ENCODE assay signal across 10 cellular contexts in the genomic region with DNA sequence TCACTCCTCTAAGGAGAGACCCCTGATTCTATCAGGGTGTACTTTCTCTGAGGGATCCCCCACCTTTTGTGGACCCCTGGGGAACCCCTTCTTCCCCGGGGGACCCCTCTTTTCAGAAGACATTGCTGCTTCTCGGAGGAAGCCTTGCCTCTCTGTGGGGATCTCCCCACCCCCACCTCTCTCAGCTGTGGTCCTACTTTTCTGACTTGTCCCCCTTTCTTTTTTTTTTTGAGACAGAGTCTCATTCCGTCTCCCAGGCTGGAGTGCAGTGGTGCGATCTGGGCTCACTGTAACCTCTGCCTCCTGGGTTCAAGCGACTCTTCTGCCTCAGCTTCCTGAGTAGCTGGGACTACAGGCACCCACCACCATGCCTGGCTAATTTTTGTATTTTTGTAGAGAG. TPM values are rescaled to one million over a fixed set of nuclear protein-coding genes. Genes with fewer than 3 reads are reported as not detected.
A peak's percentile ranks its signal among the peaks of the same experiment; 100 is the strongest.
DNase-seq lines count a peak whose midpoint lies in the region; ATAC-seq and TF ChIP-seq lines count a peak whose summit lies in the region.
"Had no signal": no experiment of that assay in that cellular context is flagged by ENCODE, and none has a peak within 500 bp of the region (broad histone marks: within the 10 kb centered on the region; RNA-seq: fewer than 3 reads in every experiment).

No MANE protein-coding gene starts in this region.

- peaks cover 0 to 5% (median 0%) of the 10 kb centered on the region in 9 donors for H3K36me3 ChIP-seq in heart left ventricle
- H3K36me3 ChIP-seq in ascending aorta = no peaks in the 10 kb centered on the region
- no peaks in the 10 kb centered on the region for H3K36me3 ChIP-seq in mesenchymal stem cell (ENCODE audit: control insufficient read depth in 1 of 2, insufficient read depth in 2 of 2, low read depth in 1 of 2, low read length in 2 of 2)
- H3K36me3 ChIP-seq: pancreas had no signal

- TF ChIP-seq CTCF in heart left ventricle (IDR thresholded peaks at IDR 0.05) (no peak), ascending aorta (IDR thresholded peaks at IDR 0.05) (no peak), type B pancreatic cell (conservative IDR thresholded peaks at IDR 0.05) (no peak)

- DNase-seq in heart left ventricle (no peak), left ventricle myocardium superior (no peak), ascending aorta (ENCODE audit: low spot score in 2 of 2) (no peak), mesenchymal stem cell (no peak), type B pancreatic cell (ENCODE audit: extremely low spot score, unreplicated experiment) (no peak), left colon (no peak), UCSD-AML1 (lab: John Stamatoyannopoulos, UW; ENCODE audit: unreplicated experiment) (no peak)
- no peak for DNase-seq in effector CD4-positive, alpha-beta T cell
- DNase-seq: DMS 273 treated with DMSO at 0.1 percent for 48 hours had no signal

- H3K9ac ChIP-seq in mesenchymal stem cell (ENCODE audit: low read length) = peak overlapping the region; percentile 97

- peaks cover 27% of the 10 kb centered on the region for H3K4me1 Mint-ChIP-seq in type B pancreatic cell (ENCODE audit: unreplicated experiment)

- H3K4me2 ChIP-seq in mesenchymal stem cell (ENCODE audit: low read length, poor library complexity, severe bottlenecking) = peak overlapping the region; percentile 99

- H2BK120ac ChIP-seq in mesenchymal stem cell (ENCODE audit: low read depth, low read length) = no peak overlapping the region

- no peak overlapping the region for H4K91ac ChIP-seq in mesenchymal stem cell (ENCODE audit: low read length)

- H2BK5ac ChIP-seq in mesenchymal stem cell (ENCODE audit: low read depth, low read length, poor library complexity, severe bottlenecking) = no peak overlapping the region

- no peak for TF ChIP-seq POLR2A in heart left ventricle (IDR thresholded peaks at IDR 0.05)

- H2AFZ ChIP-seq in mesenchymal stem cell (ENCODE audit: low read depth, low read length) = no peak overlapping the region

- H3K4ac ChIP-seq in mesenchymal stem cell (ENCODE audit: low read depth in 1 of 2, low read length in 2 of 2) = no peak overlapping the region

- H3K18ac ChIP-seq in mesenchymal stem cell (ENCODE audit: low read depth in 1 of 2, low read length in 2 of 2) = peak overlapping the region in 1 of 2 experiments; percentile 17

- no peak overlapping the region for H3K23ac ChIP-seq in mesenchymal stem cell (ENCODE audit: low read length in 2 of 2)

- H3K4me3 Mint-ChIP-seq in type B pancreatic cell = peak overlapping the region; percentile 88

- peak overlapping the region in 9 of 12 donors; percentile 71 to 90 (median 83) for H3K27ac ChIP-seq in heart left ventricle
- peak overlapping the region; percentile 83 to 92 for H3K27ac ChIP-seq in ascending aorta
- no peak overlapping the region for H3K27ac ChIP-seq in mesenchymal stem cell (ENCODE audit: low read length, poor library complexity, severe bottlenecking)
- H3K27ac ChIP-seq: pancreas had no signal

- no peak overlapping the region for H3K14ac ChIP-seq in mesenchymal stem cell (ENCODE audit: low read length in 2 of 2)

- H2BK12ac ChIP-seq in mesenchymal stem cell (ENCODE audit: low read length in 2 of 2) = no peak overlapping the region

- H4K8ac ChIP-seq in mesenchymal stem cell (ENCODE audit: low read length) = no peak overlapping the region

- H3K79me1 ChIP-seq in mesenchymal stem cell (replicated peaks; ENCODE audit: low read length, poor library complexity, severe bottlenecking) = peaks cover 42% of the 10 kb centered on the region

- intact Hi-C loops in heart left ventricle (cut with DNase I) = loop anchor here in 1 of 10 donors (5.0 kb wide), 1 partner anchor 100 kb away; no protein-coding TSS in a partner anchor
- intact Hi-C loops in left ventricle myocardium superior (cut with micrococcal nuclease) = no loop called here
- intact Hi-C loops in ascending aorta (cut with DNase I) = loop anchor here (2.0 kb wide), 1 partner anchor 20 kb away; no protein-coding TSS in a partner anchor
- intact Hi-C loops in left colon (cut with DNase I, micrococcal nuclease) = no loop called here

- H3K9me3 Mint-ChIP-seq in type B pancreatic cell = no peaks in the 10 kb centered on the region

- ATAC-seq in heart left ventricle = no peak
- ATAC-seq in left ventricle myocardium superior = no peak
- ATAC-seq in left colon = no peak
- ATAC-seq: pancreas had no signal

- H3K4me1 ChIP-seq in heart left ventricle (peaks cover 7 to 70% (median 54%) of the 10 kb centered on the region in 12 donors), ascending aorta (peaks cover 13 to 45% of the 10 kb centered on the region in 2 donors), mesenchymal stem cell (ENCODE audit: control insufficient read depth, insufficient read depth, low read depth, low read length) (peaks cover 14% of the 10 kb centered on the region)

- no peaks in the 10 kb centered on the region for H3K36me3 Mint-ChIP-seq in type B pancreatic cell

- H3K9me3 ChIP-seq in heart left ventricle (no peaks in the 10 kb centered on the region), ascending aorta (no peaks in the 10 kb centered on the region), mesenchymal stem cell (ENCODE audit: control insufficient read depth, low read length) (no peaks in the 10 kb centered on the region)
- H3K9me3 ChIP-seq: pancreas had no signal

- 79 to 84% (median 81%) methylated on average over 5 of the region's 5 CpGs for WGBS in heart left ventricle, 4 donors
- WGBS in mesenchymal stem cell = 86% methylated on average over 5 of the region's 5 CpGs

- H3K27me3 ChIP-seq in heart left ventricle = no peaks in the 10 kb centered on the region
- no peaks in the 10 kb centered on the region for H3K27me3 ChIP-seq in ascending aorta
- H3K27me3 ChIP-seq in mesenchymal stem cell (ENCODE audit: control insufficient read depth in 1 of 2, insufficient read depth in 1 of 2, low read length in 2 of 2) = no peaks in the 10 kb centered on the region
- H3K27me3 ChIP-seq: pancreas had no signal

- H3K4me3 ChIP-seq in heart left ventricle = peak overlapping the region in 10 of 12 donors; percentile 68 to 97 (median 90)
- H3K4me3 ChIP-seq in ascending aorta = peak overlapping the region; percentile 77 to 89
- peak overlapping the region in 1 of 2 experiments; percentile 92 for H3K4me3 ChIP-seq in mesenchymal stem cell (ENCODE audit: insufficient read depth in 1 of 2, low read depth in 1 of 2, low read length in 2 of 2)

- H2AK5ac ChIP-seq in mesenchymal stem cell (ENCODE audit: low read length, severe bottlenecking) = peak overlapping the region; percentile 28

- H3K27ac Mint-ChIP-seq in type B pancreatic cell = peak overlapping the region; percentile 87

- no peaks in the 10 kb centered on the region for H3K27me3 Mint-ChIP-seq in type B pancreatic cell

- peak overlapping the region; percentile 67 for H2BK15ac ChIP-seq in mesenchymal stem cell (ENCODE audit: low read depth, poor library complexity, severe bottlenecking)

RNA-seq across cellular contexts. Expression of a gene that starts 18.4 kb away (rescaled TPM):
- total RNA-seq in heart left ventricle (10 to 100 TPM; 18.1 to 49.5 (median 35.5) TPM), left ventricle myocardium superior (29.7 TPM), ascending aorta (63.3 TPM), type B pancreatic cell (ENCODE audit: low replicate concordance) (102 and 113 TPM in 2 replicates), left colon (100 to 1,000 TPM; 104 to 135 TPM)
- 10 to 100 TPM in 1 of 2 donors, 1 to 10 TPM in 1; 7.5 to 27.0 TPM for polyA plus RNA-seq in heart left ventricle
- polyA plus RNA-seq in mesenchymal stem cell (2013, experiment 1 of 2) = 46.1 TPM
- polyA plus RNA-seq in mesenchymal stem cell (2013, experiment 2 of 2) = 42.5 TPM
